Comparison of ENCODE assay signal across 17 cellular contexts in genomic region chr12:58541300-58541690, GRCh38.
A peak's percentile ranks its signal among the peaks of the same experiment; 100 is the strongest.
DNase-seq lines count a peak whose midpoint lies in the region; ATAC-seq and TF ChIP-seq lines count a peak whose summit lies in the region.
"Had no signal": no experiment of that assay in that cellular context is flagged by ENCODE, and none has a peak within 500 bp of the region (broad histone marks: within the 10 kb centered on the region; RNA-seq: fewer than 3 reads in every experiment).

No MANE protein-coding gene starts in this region.

- BruUV-seq in IMR-90 (replicated peaks; lab: Mats Ljungman, UMichigan): no TSS peak

- dilution Hi-C loops in IMR-90 (cut with HindIII; ENCODE audit: low sequenced_read_pairs, unreplicated experiment): no loop called here

- in situ Hi-C loops in IMR-90 (cut with MboI; ENCODE audit: low sequenced_read_pairs): loop anchor here (5.0 to 10.0 kb wide), 2 partner anchors 344 to 551 kb away; no protein-coding TSS in a partner anchor

- TF ChIP-seq CTCF in AG10803 (conservative IDR thresholded peaks at IDR 0.05; ENCODE audit: low read length) (no peak), IMR-90 (conservative IDR thresholded peaks at IDR 0.05; ENCODE audit: low read depth, low read length) (no peak), cardiac fibroblast (IDR thresholded peaks at IDR 0.05; ENCODE audit: low read depth, low read length) (no peak)

- peak overlapping the region; percentile 49 for H4K5ac ChIP-seq in IMR-90 (ENCODE audit: low read depth, low read length)

- H3K9me3 ChIP-seq in IMR-90 (ENCODE audit: control insufficient read depth, insufficient read depth, low read length): no peaks in the 10 kb centered on the region
- H3K9me3 ChIP-seq in mesodermal cell (ENCODE audit: control insufficient read depth, low read length): no peaks in the 10 kb centered on the region
- H3K9me3 ChIP-seq: colonic mucosa, heart left ventricle, left ventricle myocardium inferior, Peyer's patch had no signal

- no peaks in the 10 kb centered on the region for H3K27me3 ChIP-seq in IMR-90 (ENCODE audit: control insufficient read depth, insufficient read depth, low read length)
- H3K27me3 ChIP-seq: colonic mucosa, heart left ventricle, Peyer's patch had no signal

- H3K4me1 ChIP-seq in IMR-90 (ENCODE audit: control insufficient read depth, insufficient read depth, low read length) (peaks cover 7% of the 10 kb centered on the region), mesodermal cell (ENCODE audit: control insufficient read depth, insufficient read depth, low read length, poor library complexity, severe bottlenecking) (peaks cover 24% of the 10 kb centered on the region)
- H3K4me1 ChIP-seq: colonic mucosa, left ventricle myocardium inferior, Peyer's patch had no signal

- H3K4me2 ChIP-seq in IMR-90 (ENCODE audit: low read depth, low read length): peak overlapping the region; percentile 1; the same call in 1 of the 2 replicates

- H3K9me1 ChIP-seq in IMR-90 (ENCODE audit: insufficient read depth, low read length): 0 out of 2 replicates have a peak, but pooled peaks cover 4% of the 10 kb centered on the region

- H2BK20ac ChIP-seq in IMR-90 (ENCODE audit: low read depth, low read length): peak overlapping the region; percentile 50

- H3K9ac ChIP-seq in IMR-90 (ENCODE audit: low read depth, low read length): no peak overlapping the region

- no peaks in the 10 kb centered on the region for H4K20me1 ChIP-seq in IMR-90 (ENCODE audit: insufficient read depth, low read length)

- TF ChIP-seq POLR2A in IMR-90 (IDR thresholded peaks at IDR 0.05; ENCODE audit: low read depth, low read length): no peak

- no peak overlapping the region for H3K56ac ChIP-seq in IMR-90 (ENCODE audit: extremely low read depth, insufficient read depth, low read length)

- H3K23ac ChIP-seq in IMR-90 (ENCODE audit: low read depth, low read length): no peak overlapping the region

- H3K36me3 ChIP-seq in IMR-90 (ENCODE audit: control insufficient read depth, insufficient read depth, low read length): no peaks in the 10 kb centered on the region
- no peaks in the 10 kb centered on the region for H3K36me3 ChIP-seq in mesodermal cell (ENCODE audit: control insufficient read depth, insufficient read depth, low read length)
- H3K36me3 ChIP-seq: colonic mucosa, heart left ventricle, left ventricle myocardium inferior, Peyer's patch had no signal

- peak overlapping the region; percentile 55 for H3K18ac ChIP-seq in IMR-90 (ENCODE audit: low read depth, low read length)

- intact Hi-C loops in IMR-90 (cut with micrococcal nuclease): loop anchor here (2.0 to 10.0 kb wide), 4 partner anchors 224 to 834 kb away; no protein-coding TSS in a partner anchor

- H3K27ac ChIP-seq in IMR-90 (ENCODE audit: insufficient read depth, low read length): peak overlapping the region; percentile 16; the same call in 1 of the 2 replicates
- H3K27ac ChIP-seq in mesodermal cell (ENCODE audit: low read depth, low read length, severe bottlenecking): peak overlapping the region; percentile 58
- H3K27ac ChIP-seq: colonic mucosa, heart left ventricle, left ventricle myocardium inferior, Peyer's patch had no signal

- peak overlapping the region; percentile 74; the same call in 1 of the 2 replicates for H2AK5ac ChIP-seq in IMR-90 (ENCODE audit: low read depth, low read length)

- H3K4me3 ChIP-seq in AG10803 (ENCODE audit: low read length) (no peak overlapping the region), IMR-90 (ENCODE audit: insufficient read depth, low read depth, low read length) (no peak overlapping the region), cardiac fibroblast (replicated peaks in 1 of 2; ENCODE audit: low read depth in 2 of 2, low read length in 2 of 2) (no peak overlapping the region), mesodermal cell (ENCODE audit: extremely low read depth, insufficient read depth, low read length, poor library complexity, severe bottlenecking) (no peak overlapping the region)
- H3K4me3 ChIP-seq: colonic mucosa, heart left ventricle, left ventricle myocardium inferior, Peyer's patch had no signal

- TF ChIP-seq RAD21 in IMR-90 (IDR thresholded peaks at IDR 0.05; ENCODE audit: low read length): no peak

- no peak overlapping the region for H2AFZ ChIP-seq in IMR-90 (replicated peaks; ENCODE audit: low read length, poor library complexity)

- ATAC-seq in IMR-90 (ENCODE audit: low read depth) (no peak), HG03095 (IDR thresholded peaks at IDR 0.05; ENCODE audit: unreplicated experiment) (no peak)

- H2BK5ac ChIP-seq in IMR-90 (ENCODE audit: low read depth, low read length, poor library complexity, severe bottlenecking): peak overlapping the region; percentile 63

- no peak overlapping the region for H2AK9ac ChIP-seq in IMR-90 (replicated peaks; ENCODE audit: low read depth, low read length, poor library complexity)

- POLR2A ChIA-PET in IMR-90 (lab: Charles Lee; ENCODE audit: unreplicated experiment): no interaction called here

- no peaks in the 10 kb centered on the region for H3K79me1 ChIP-seq in IMR-90 (ENCODE audit: low read depth in 1 of 2, low read length in 2 of 2)

- no peak overlapping the region; the same call in 1 of the 2 replicates for H3K14ac ChIP-seq in IMR-90 (replicated peaks; ENCODE audit: low read depth, low read length)

- H2BK15ac ChIP-seq in IMR-90 (ENCODE audit: low read depth, low read length): no peak overlapping the region

- CTCF ChIA-PET in IMR-90 (lab: Yijun Ruan, JAX): interaction anchor here (0.7 to 3.4 kb wide), 19 partner anchors 10 to 623 kb away, joined by 3 to 30 read pairs (median 4); partner anchors contain the start of gene LRIG3

- H3K4ac ChIP-seq in IMR-90 (ENCODE audit: low read depth, low read length): peak overlapping the region; percentile 60

- peak overlapping the region; percentile 66 for H2BK120ac ChIP-seq in IMR-90 (ENCODE audit: low read depth, low read length)

- WGBS in IMR-90 (ENCODE audit: extremely low coverage in 2 of 2, insufficient read length in 1 of 2), 2 experiments: no CpG with 5 or more reads among the region's 3 CpGs
- 100% methylated on average over 1 of the region's 3 CpGs; no CpG with 5 or more reads in 1 of the 2 experiments for WGBS in mesodermal cell (ENCODE audit: insufficient coverage in 2 of 2), 2 experiments

- H4K8ac ChIP-seq in IMR-90 (ENCODE audit: low read depth in 2 of 2, low read length in 2 of 2): peak overlapping the region; percentile 29 to 46; a peak in 2 of 4 replicates

- H4K91ac ChIP-seq in IMR-90 (ENCODE audit: insufficient read depth, low read depth, low read length): peak overlapping the region; percentile 4; the same call in 1 of the 2 replicates

- peak; percentile 58 for DNase-seq in AG10803 (ENCODE audit: low read depth)
- DNase-seq in IMR-90: peak; percentile 10
- peak; percentile 26 to 55 for DNase-seq in cardiac fibroblast (ENCODE audit: low read depth in 2 of 2)
- DNase-seq in DMS114 treated with DMSO at 0.1 percent for 48 hours (lab: John Stamatoyannopoulos, UW; ENCODE audit: unreplicated experiment): no peak
- DNase-seq in activated naive CD4-positive, alpha-beta T cell (lab: John Stamatoyannopoulos, UW): no peak
- no peak for DNase-seq in A172 (ENCODE audit: low spot score)
- DNase-seq: activated CD4-positive, CD25-positive, alpha-beta regulatory T cell treated with anti-CD3 and anti-CD28 coated beads, Interleukin-2, amount 50 U/mL, for 72 hours; activated T-cell treated with anti-CD3 and anti-CD28 coated beads, Interleukin-2, amount 50 U/mL, for 48 hours; colonic mucosa; Karpas-422; NK-92 treated with Interleukin-12 subunit alpha and Interleukin-12 subunit beta, amount 100 ng/mL, for 24 hours; stimulated activated CD8-positive, alpha-beta memory T cell treated with anti-CD3 and anti-CD28 coated beads, Interleukin-4, amount 100 ng/mL, for 48 hours had no signal

TF ChIP-seq in IMR-90, 13 proteins besides CTCF, POLR2A, EP300 and RAD21:
- TF ChIP-seq, protein P1, sequence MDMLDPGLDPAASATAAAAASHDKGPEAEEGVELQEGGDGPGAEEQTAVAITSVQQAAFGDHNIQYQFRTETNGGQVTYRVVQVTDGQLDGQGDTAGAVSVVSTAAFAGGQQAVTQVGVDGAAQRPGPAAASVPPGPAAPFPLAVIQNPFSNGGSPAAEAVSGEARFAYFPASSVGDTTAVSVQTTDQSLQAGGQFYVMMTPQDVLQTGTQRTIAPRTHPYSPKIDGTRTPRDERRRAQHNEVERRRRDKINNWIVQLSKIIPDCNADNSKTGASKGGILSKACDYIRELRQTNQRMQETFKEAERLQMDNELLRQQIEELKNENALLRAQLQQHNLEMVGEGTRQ (IDR thresholded peaks at IDR 0.05; ENCODE audit: low read depth, low read length): no peak
- TF ChIP-seq CEBPB (IDR thresholded peaks at IDR 0.05; ENCODE audit: low read depth, low read length) (no peak), RCOR1 (IDR thresholded peaks at IDR 0.05; ENCODE audit: insufficient replicate concordance, low read length) (no peak), NFE2L2 (IDR thresholded peaks at IDR 0.05; ENCODE audit: low read depth, low read length) (no peak), RFX5 (IDR thresholded peaks at IDR 0.05; ENCODE audit: low read depth, low read length) (no peak), BHLHE40 (IDR thresholded peaks at IDR 0.05; ENCODE audit: low read depth, low read length) (no peak)

Comparison
In these comparisons a context has a peak if more than half of its experiments do, and no peak if none do; other contexts are left out.
1. DNase-seq: peak in AG10803 (single experiment), IMR-90 (single experiment) and cardiac fibroblast (2 of 2); none in DMS114 treated with DMSO at 0.1 percent for 48 hours (single experiment), activated naive CD4-positive, alpha-beta T cell (0 of 4) and A172 (single experiment).